10 cellular contexts compared by ENCODE assay signal in genomic region chr22:44753189-44754042, GRCh38. TPM values are rescaled to one million over a fixed set of nuclear protein-coding genes. Genes with fewer than 3 reads are reported as not detected.
DNase-seq lines count a peak whose midpoint lies in the region; ATAC-seq, FAIRE-seq and TF ChIP-seq lines count a peak whose summit lies in the region.
"Had no signal": no experiment of that assay in that cellular context is flagged by ENCODE, and none has a peak within 500 bp of the region (broad histone marks: within the 10 kb centered on the region; RNA-seq: fewer than 3 reads in every experiment).

No MANE protein-coding gene starts in this region.

- no peak overlapping the region for H3K27ac ChIP-seq in SK-N-SH (ENCODE audit: low read depth in 2 of 2, low read length in 1 of 2)
- H3K27ac ChIP-seq in brain microvascular endothelial cell = no peak overlapping the region
- peak overlapping the region; percentile 71 to 91 for H3K27ac ChIP-seq in kidney (ENCODE audit: low read depth in 2 of 2, low read length in 2 of 2)
- H3K27ac ChIP-seq in suprapubic skin = no peak overlapping the region
- H3K27ac ChIP-seq in HepG2 (ENCODE audit: extremely low read length, insufficient read depth, low read length) = no peak overlapping the region
- H3K27ac ChIP-seq: gastrocnemius medialis had no signal

- H3K4me1 Mint-ChIP-seq in T-helper 2 cell treated with Interferon-gamma antibody and Interleukin-4, amounts not matched to agents 5 μg/mL and 100 μg/mL, for 36 hours (ENCODE audit: low read depth) = peaks cover 3% of the 10 kb centered on the region

- peaks cover 4% of the 10 kb centered on the region for H3K9me3 Mint-ChIP-seq in T-helper 2 cell treated with Interferon-gamma antibody and Interleukin-4, amounts not matched to agents 5 μg/mL and 100 μg/mL, for 36 hours

- no peaks in the 10 kb centered on the region for H3F3A ChIP-seq in SK-N-SH (replicated peaks; ENCODE audit: insufficient read depth)

- POLR2A ChIA-PET in SK-N-SH (lab: Yijun Ruan, JAX) (no interaction called here), HepG2 (lab: Yijun Ruan, JAX) (no interaction called here)

- TF ChIP-seq RAD21 in SK-N-SH (IDR thresholded peaks at IDR 0.05; ENCODE audit: low read length) (no peak), HepG2 (CRISPR knock-in tag; IDR thresholded peaks at IDR 0.05) (no peak)

- no peak overlapping the region for H3K4me3 ChIP-seq in SK-N-SH (ENCODE audit: low read depth in 2 of 2, low read length in 1 of 2)
- no peak overlapping the region for H3K4me3 ChIP-seq in brain microvascular endothelial cell (ENCODE audit: low read depth, low read length)
- peak overlapping the region in 1 of 2 donors; percentile 63 for H3K4me3 ChIP-seq in kidney (ENCODE audit: low read length in 2 of 2)
- peak overlapping the region; percentile 53 for H3K4me3 ChIP-seq in suprapubic skin
- no peak overlapping the region for H3K4me3 ChIP-seq in HepG2 (replicated peaks in 1 of 3; ENCODE audit: insufficient read depth in 1 of 3, low read depth in 2 of 3, low read length in 3 of 3)
- H3K4me3 ChIP-seq: gastrocnemius medialis had no signal

- H3K9me3 ChIP-seq in SK-N-SH = no peaks in the 10 kb centered on the region
- H3K9me3 ChIP-seq in kidney (ENCODE audit: control insufficient read depth in 1 of 2, low read length in 2 of 2) = no peaks in the 10 kb centered on the region
- no peaks in the 10 kb centered on the region for H3K9me3 ChIP-seq in suprapubic skin
- no peaks in the 10 kb centered on the region for H3K9me3 ChIP-seq in HepG2 (ENCODE audit: low read length)
- H3K9me3 ChIP-seq: gastrocnemius medialis had no signal

- intact Hi-C loops in kidney (cut with DNase I) (no loop called here), HepG2 (cut with micrococcal nuclease; ENCODE audit: unreplicated experiment) (no loop called here)

- DNase-seq in SK-N-SH (no peak), brain microvascular endothelial cell (peak; percentile 55), kidney (no peak), suprapubic skin (ENCODE audit: low spot score in 2 of 2) (no peak), GM19239 (ENCODE audit: insufficient read length, low spot score) (no peak), HepG2 (ENCODE audit: low spot score) (no peak)
- DNase-seq in T-helper 2 cell treated with Interferon-gamma antibody and Interleukin-4, amounts not matched to agents 5 μg/mL and 100 μg/mL, for 36 hours (ENCODE audit: low spot score) = no peak
- DNase-seq: gastrocnemius medialis, KBM-7 had no signal

- H3K79me2 ChIP-seq in SK-N-SH (ENCODE audit: insufficient read depth) (no peaks in the 10 kb centered on the region), HepG2 (ENCODE audit: insufficient read depth, low read length) (no peaks in the 10 kb centered on the region)

- no peak for TF ChIP-seq CTCF in SK-N-SH (IDR thresholded peaks at IDR 0.05)
- TF ChIP-seq CTCF in brain microvascular endothelial cell (IDR thresholded peaks at IDR 0.05; ENCODE audit: low read depth, low read length, missing control alignments) = no peak
- no peak for TF ChIP-seq CTCF in kidney (IDR thresholded peaks at IDR 0.05; ENCODE audit: borderline replicate concordance, extremely low read depth, insufficient read depth)
- TF ChIP-seq CTCF in suprapubic skin (IDR thresholded peaks at IDR 0.05) = no peak
- TF ChIP-seq CTCF in HepG2 (CRISPR knock-in tag; IDR thresholded peaks at IDR 0.05) = no peak

- no peak overlapping the region for H3K4me3 Mint-ChIP-seq in T-helper 2 cell treated with Interferon-gamma antibody and Interleukin-4, amounts not matched to agents 5 μg/mL and 100 μg/mL, for 36 hours

- H3K4me1 ChIP-seq in SK-N-SH (ENCODE audit: control insufficient read depth in 1 of 2, insufficient read depth in 2 of 2, low read depth in 1 of 2, low read length in 1 of 2) (peaks cover under 1 to 2% of the 10 kb centered on the region in 2 experiments; a peak in 1 of 4 replicates), kidney (ENCODE audit: control insufficient read depth in 1 of 2, insufficient read depth in 1 of 2, low read depth in 1 of 2, low read length in 2 of 2) (peaks cover 21 to 28% of the 10 kb centered on the region in 2 donors), suprapubic skin (peaks cover 30% of the 10 kb centered on the region), HepG2 (ENCODE audit: insufficient read depth, low read length) (no peaks in the 10 kb centered on the region)
- H3K4me1 ChIP-seq: gastrocnemius medialis had no signal

- 67% methylated on average over 26 of the region's 29 CpGs for WGBS in SK-N-SH (ENCODE audit: low lambda C conversion rate)
- 15% methylated on average over 27 of the region's 29 CpGs for WGBS in suprapubic skin
- WGBS in HepG2 (ENCODE audit: low lambda C conversion rate) = 50% methylated on average over 21 of the region's 29 CpGs

- no peaks in the 10 kb centered on the region for H4K20me1 ChIP-seq in SK-N-SH (ENCODE audit: insufficient read depth)
- H4K20me1 ChIP-seq in HepG2 (ENCODE audit: insufficient read depth, low read length) = no peaks in the 10 kb centered on the region

- TF ChIP-seq EP300 in SK-N-SH (IDR thresholded peaks at IDR 0.05; ENCODE audit: borderline replicate concordance in 1 of 2, low read depth in 1 of 2, low read length in 1 of 2) (no peak), suprapubic skin (IDR thresholded peaks at IDR 0.05) (no peak), HepG2 (IDR thresholded peaks at IDR 0.05; ENCODE audit: low read depth in 2 of 2, low read length in 2 of 2) (no peak), HepG2 (CRISPR knock-in tag; IDR thresholded peaks at IDR 0.05; ENCODE audit: borderline replicate concordance) (no peak)

- BruUV-seq in HepG2 (replicated peaks; lab: Mats Ljungman, UMichigan) = no TSS peak

- FAIRE-seq in kidney (lab: Jason Lieb, UNC) (no peak), GM19239 (lab: Jason Lieb, UNC) (no peak), HepG2 (lab: Jason Lieb, UNC) (no peak)

- in situ Hi-C loops in brain microvascular endothelial cell (cut with HindIII; ENCODE audit: low pct_ligation_motif_present, low sequenced_read_pairs) (no loop called here), HepG2 (cut with HindIII; ENCODE audit: extremely low pct_ligation_motif_present, low pct_unique_long_range_greater_than_20kb) (no loop called here)

- H3K9ac ChIP-seq in SK-N-SH (no peak overlapping the region), kidney (ENCODE audit: low read length in 2 of 2) (peak overlapping the region in 1 of 2 donors; percentile 55), HepG2 (ENCODE audit: insufficient read depth, low read depth, low read length) (no peak overlapping the region)

- H3K4me2 ChIP-seq in SK-N-SH (no peak overlapping the region), HepG2 (ENCODE audit: low read depth, low read length) (no peak overlapping the region)

- ATAC-seq in SK-N-SH treated with all-trans-retinoic acid at 6 μM for 48 hours = 0 out of 3 replicates have a peak, but pooled peaks have one; percentile 14
- no peak for ATAC-seq in HepG2
- ATAC-seq: gastrocnemius medialis had no signal

- no peaks in the 10 kb centered on the region for H3K36me3 Mint-ChIP-seq in T-helper 2 cell treated with Interferon-gamma antibody and Interleukin-4, amounts not matched to agents 5 μg/mL and 100 μg/mL, for 36 hours (ENCODE audit: low read depth)

- TF ChIP-seq POLR2A in suprapubic skin (IDR thresholded peaks at IDR 0.05) = no peak
- no peak for TF ChIP-seq POLR2A in HepG2 (IDR thresholded peaks at IDR 0.05; ENCODE audit: insufficient read depth in 1 of 2, low read depth in 2 of 2, low read length in 2 of 2)

- H2AFZ ChIP-seq in SK-N-SH (ENCODE audit: low read depth) = no peak overlapping the region
- H2AFZ ChIP-seq in HepG2 (ENCODE audit: low read length) = no peak overlapping the region

- peaks cover 62% of the 10 kb centered on the region for H3K27me3 Mint-ChIP-seq in T-helper 2 cell treated with Interferon-gamma antibody and Interleukin-4, amounts not matched to agents 5 μg/mL and 100 μg/mL, for 36 hours (ENCODE audit: low read depth)

- no peaks in the 10 kb centered on the region for H3K36me3 ChIP-seq in SK-N-SH (replicated peaks in 1 of 2; ENCODE audit: control insufficient read depth in 1 of 2, insufficient read depth in 2 of 2, low read length in 1 of 2)
- H3K36me3 ChIP-seq in brain microvascular endothelial cell (replicated peaks) = no peaks in the 10 kb centered on the region
- H3K36me3 ChIP-seq in kidney (ENCODE audit: control insufficient read depth in 1 of 2, insufficient read depth in 2 of 2, low read length in 2 of 2) = no peaks in the 10 kb centered on the region
- no peaks in the 10 kb centered on the region for H3K36me3 ChIP-seq in suprapubic skin
- H3K36me3 ChIP-seq in HepG2 (replicated peaks in 1 of 2; ENCODE audit: control insufficient read depth in 1 of 2, insufficient read depth in 2 of 2, low read length in 2 of 2) = no peaks in the 10 kb centered on the region
- H3K36me3 ChIP-seq: gastrocnemius medialis had no signal

- H3K9me2 ChIP-seq in SK-N-SH = no peaks in the 10 kb centered on the region

- H3K27ac Mint-ChIP-seq in T-helper 2 cell treated with Interferon-gamma antibody and Interleukin-4, amounts not matched to agents 5 μg/mL and 100 μg/mL, for 36 hours = no peak overlapping the region

- H3K27me3 ChIP-seq in SK-N-SH (ENCODE audit: insufficient read depth) = no peaks in the 10 kb centered on the region
- peaks cover 32% of the 10 kb centered on the region for H3K27me3 ChIP-seq in brain microvascular endothelial cell (replicated peaks)
- H3K27me3 ChIP-seq in suprapubic skin = peaks cover 26% of the 10 kb centered on the region
- peaks cover 1 to 2% of the 10 kb centered on the region in 2 experiments; a peak in 2 of 5 replicates for H3K27me3 ChIP-seq in HepG2 (ENCODE audit: control insufficient read depth in 1 of 2, insufficient read depth in 2 of 2, low read length in 2 of 2)

- CTCF ChIA-PET in SK-N-SH (lab: Yijun Ruan, JAX) (no interaction called here), HepG2 (lab: Yijun Ruan, JAX; ENCODE audit: low intra/inter-chr PET ratio, low total read pairs) (no interaction called here)

RNA-seq across cellular contexts. Expression of gene ARHGAP8, which starts 1.0 kb away (rescaled TPM):
- 0.05 and 0.08 TPM in 2 replicates for polyA plus RNA-seq in SK-N-SH (2012; rRNA removed)
- 0.09 TPM in 1 of 2 replicates, not detected in the other for polyA plus RNA-seq in SK-N-SH (2012; cell fraction: cytosol; rRNA removed)
- polyA plus RNA-seq in SK-N-SH (2012; cell fraction: nucleus; rRNA removed) = 0.20 and 0.38 TPM in 2 replicates
- 35.7 TPM for total RNA-seq in kidney
- polyA plus RNA-seq in kidney (ENCODE audit: insufficient read depth, low read depth, low replicate concordance) = 30.2 TPM
- 1 to 10 TPM; 1.5 to 6.9 (median 4.2) TPM for total RNA-seq in suprapubic skin
- 0.07 and 0.17 TPM in 2 replicates for total RNA-seq in HepG2 (2016; rRNA removed; fragmentation: Illumina TruSeq; extraction: Trizol)
- 0.20 TPM in 1 of 2 replicates, not detected in the other for total RNA-seq in HepG2 (2016; cell fraction: cytosol; rRNA removed; fragmentation: Illumina TruSeq; extraction: Trizol; ENCODE audit: low read depth)
- total RNA-seq in HepG2 (2016; cell fraction: insoluble cytoplasmic fraction; rRNA removed; fragmentation: Illumina TruSeq; extraction: Trizol) = 0.11 TPM in 1 of 2 replicates, not detected in the other
- total RNA-seq in HepG2 (2016; cell fraction: membrane; rRNA removed; fragmentation: Illumina TruSeq; extraction: Trizol) = 0.25 and 0.45 TPM in 2 replicates
- total RNA-seq in HepG2 (2016; cell fraction: nucleus; rRNA removed; fragmentation: Illumina TruSeq; extraction: Trizol) = not detected in 2 replicates
- polyA plus RNA-seq in HepG2 (2011; rRNA removed) = 0.72 TPM in 1 of 2 replicates, not detected in the other
- 0.05 TPM in 1 of 2 replicates, not detected in the other for polyA plus RNA-seq in HepG2 (2011; cell fraction: cytosol; rRNA removed)
- 0.09 TPM in 1 of 2 replicates, not detected in the other for polyA plus RNA-seq in HepG2 (2011; cell fraction: nucleus; rRNA removed)
- not detected in 2 replicates for polyA plus RNA-seq in HepG2 (2012)
- polyA plus RNA-seq in HepG2 (2016; cell fraction: cytosol; fragmentation: Illumina TruSeq; extraction: Trizol; ENCODE audit: low read depth) = 0.15 TPM in 1 of 2 replicates, not detected in the other
- polyA plus RNA-seq in HepG2 (2016; cell fraction: insoluble cytoplasmic fraction; fragmentation: Illumina TruSeq; extraction: Trizol; ENCODE audit: low read depth) = 0.32 TPM in 1 of 2 replicates, not detected in the other
- 0.06 TPM in 1 of 2 replicates, not detected in the other for polyA plus RNA-seq in HepG2 (2016; cell fraction: membrane; fragmentation: Illumina TruSeq; extraction: Trizol; ENCODE audit: low read depth)
- polyA plus RNA-seq in HepG2 (2016; cell fraction: nucleus; fragmentation: Illumina TruSeq; extraction: Trizol; ENCODE audit: insufficient read depth, low read depth) = not detected in 2 replicates
- polyA minus RNA-seq in HepG2 (2011; rRNA and poly(A)+ RNA removed; ENCODE audit: low replicate concordance) = 0.08 and 0.91 TPM in 2 replicates
- polyA minus RNA-seq in HepG2 (2011; cell fraction: cytosol; rRNA and poly(A)+ RNA removed) = not detected in 2 replicates
- polyA minus RNA-seq in HepG2 (2011; cell fraction: nucleus; rRNA and poly(A)+ RNA removed) = not detected in 2 replicates
- total RNA-seq: gastrocnemius medialis had no signal

RNA-seq across cellular contexts. Expression of gene PRR5, which starts 51.4 kb away (rescaled TPM):
- polyA plus RNA-seq in SK-N-SH (2012; rRNA removed) (1.3 TPM in 2 replicates), kidney (ENCODE audit: insufficient read depth, low read depth, low replicate concordance) (46.0 TPM), HepG2 (2011; rRNA removed) (11.6 and 14.2 TPM in 2 replicates)
- 0.86 and 1.4 TPM in 2 replicates for polyA plus RNA-seq in SK-N-SH (2012; cell fraction: cytosol; rRNA removed)
- 2.5 and 2.6 TPM in 2 replicates for polyA plus RNA-seq in SK-N-SH (2012; cell fraction: nucleus; rRNA removed)
- total RNA-seq in kidney (24.0 TPM), suprapubic skin (10 to 100 TPM; 14.9 to 25.0 (median 20.4) TPM), HepG2 (2016; rRNA removed; fragmentation: Illumina TruSeq; extraction: Trizol) (19.4 and 27.5 TPM in 2 replicates)
- 11.8 and 14.1 TPM in 2 replicates for total RNA-seq in HepG2 (2016; cell fraction: cytosol; rRNA removed; fragmentation: Illumina TruSeq; extraction: Trizol; ENCODE audit: low read depth)
- 18.0 and 27.8 TPM in 2 replicates for total RNA-seq in HepG2 (2016; cell fraction: insoluble cytoplasmic fraction; rRNA removed; fragmentation: Illumina TruSeq; extraction: Trizol)
- 20.5 and 24.3 TPM in 2 replicates for total RNA-seq in HepG2 (2016; cell fraction: membrane; rRNA removed; fragmentation: Illumina TruSeq; extraction: Trizol)
- total RNA-seq in HepG2 (2016; cell fraction: nucleus; rRNA removed; fragmentation: Illumina TruSeq; extraction: Trizol) = 29.0 and 30.8 TPM in 2 replicates
- 10.6 and 15.7 TPM in 2 replicates for polyA plus RNA-seq in HepG2 (2011; cell fraction: cytosol; rRNA removed)
- 37.8 and 39.5 TPM in 2 replicates for polyA plus RNA-seq in HepG2 (2011; cell fraction: nucleus; rRNA removed)
- 9.0 and 15.0 TPM in 2 replicates for polyA plus RNA-seq in HepG2 (2012)
- 15.7 and 19.9 TPM in 2 replicates for polyA plus RNA-seq in HepG2 (2016; cell fraction: cytosol; fragmentation: Illumina TruSeq; extraction: Trizol; ENCODE audit: low read depth)
- polyA plus RNA-seq in HepG2 (2016; cell fraction: insoluble cytoplasmic fraction; fragmentation: Illumina TruSeq; extraction: Trizol; ENCODE audit: low read depth) = 27.0 and 28.3 TPM in 2 replicates
- polyA plus RNA-seq in HepG2 (2016; cell fraction: membrane; fragmentation: Illumina TruSeq; extraction: Trizol; ENCODE audit: low read depth) = 23.3 and 25.4 TPM in 2 replicates
- 52.2 and 53.0 TPM in 2 replicates for polyA plus RNA-seq in HepG2 (2016; cell fraction: nucleus; fragmentation: Illumina TruSeq; extraction: Trizol; ENCODE audit: insufficient read depth, low read depth)
- 23.9 and 28.6 TPM in 2 replicates for polyA minus RNA-seq in HepG2 (2011; rRNA and poly(A)+ RNA removed; ENCODE audit: low replicate concordance)
- polyA minus RNA-seq in HepG2 (2011; cell fraction: cytosol; rRNA and poly(A)+ RNA removed) = 6.8 and 9.5 TPM in 2 replicates
- 24.1 and 24.2 TPM in 2 replicates for polyA minus RNA-seq in HepG2 (2011; cell fraction: nucleus; rRNA and poly(A)+ RNA removed)

Comparison
In these comparisons a context has a peak if more than half of its experiments do, and no peak if none do; other contexts are left out.
1. H3K27ac ChIP-seq: peak in kidney (2 of 2); none in SK-N-SH (0 of 2), brain microvascular endothelial cell (single experiment), suprapubic skin (single experiment) and HepG2 (single experiment).